11 cellular contexts compared by ENCODE assay signal in the genomic region with DNA sequence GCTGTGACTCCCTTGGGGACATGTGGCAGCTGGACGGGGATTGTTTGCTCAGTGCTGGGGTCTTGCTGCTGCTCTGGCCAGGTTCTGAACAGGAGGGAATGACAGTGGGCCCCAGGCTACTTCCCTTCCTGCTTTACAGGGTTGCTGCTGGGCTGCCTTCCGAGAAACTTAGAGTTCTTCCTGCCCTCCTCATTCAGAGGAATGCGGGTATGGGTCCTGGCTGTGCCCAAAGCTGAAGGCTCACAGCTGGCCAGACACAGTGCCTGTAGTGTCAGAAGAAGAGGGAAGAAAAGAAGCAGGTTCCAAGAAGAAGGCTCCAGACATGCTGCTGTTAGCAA.
DNase-seq lines count a peak whose midpoint lies in the region; ATAC-seq and TF ChIP-seq lines count a peak whose summit lies in the region.
"Had no signal": no experiment of that assay in that cellular context is flagged by ENCODE, and none has a peak within 500 bp of the region (broad histone marks: within the 10 kb centered on the region; RNA-seq: fewer than 3 reads in every experiment).

No MANE protein-coding gene starts in this region.

- H3K27ac ChIP-seq in stomach smooth muscle (ENCODE audit: low read length) = peak overlapping the region; percentile 86

- no peaks in the 10 kb centered on the region for H3K27me3 Mint-ChIP-seq in chondrocyte (ENCODE audit: low read depth)
- H3K27me3 Mint-ChIP-seq: activated naive CD4-positive, alpha-beta T cell treated with anti-CD3 and anti-CD28 coated beads, Interleukin-2, amount 10 ng/mL, durations not matched to agents 7 days and 5 days had no signal

- ATAC-seq in HG03442 (IDR thresholded peaks at IDR 0.05; ENCODE audit: unreplicated experiment) = no peak
- ATAC-seq in GM18498 (IDR thresholded peaks at IDR 0.05; ENCODE audit: unreplicated experiment) = no peak
- ATAC-seq: WTC11 had no signal

- H3K36me3 ChIP-seq in stomach smooth muscle (ENCODE audit: control insufficient read depth in 2 of 2, insufficient read depth in 2 of 2, low read length in 2 of 2) = peaks cover 4 to 5% of the 10 kb centered on the region in 2 donors

- H3K4me1 ChIP-seq in stomach smooth muscle (ENCODE audit: control insufficient read depth, insufficient read depth, low read length) = peaks cover 31% of the 10 kb centered on the region

- peaks cover 68% of the 10 kb centered on the region for H3K4me1 Mint-ChIP-seq in chondrocyte (ENCODE audit: low read depth)
- H3K4me1 Mint-ChIP-seq: activated naive CD4-positive, alpha-beta T cell treated with anti-CD3 and anti-CD28 coated beads, Interleukin-2, amount 10 ng/mL, durations not matched to agents 7 days and 5 days had no signal

- DNase-seq in HT1080 (ENCODE audit: low read depth) (peak; percentile 79), chondrocyte (ENCODE audit: low spot score) (no peak), kidney tubule cell (ENCODE audit: low spot score) (peak; percentile 68), KG1 (lab: John Stamatoyannopoulos, UW) (no peak)
- no peak for DNase-seq in activated CD4-positive, CD25-positive, alpha-beta regulatory T cell treated with anti-CD3 and anti-CD28 coated beads, Interleukin-2, amount 50 U/mL, for 72 hours
- DNase-seq: activated naive CD4-positive, alpha-beta T cell treated with anti-CD3 and anti-CD28 coated beads, Interleukin-2, amount 10 ng/mL, durations not matched to agents 7 days and 5 days; nucleus accumbens had no signal

- peaks cover 3% of the 10 kb centered on the region for H3K36me3 Mint-ChIP-seq in chondrocyte (ENCODE audit: low read depth)
- H3K36me3 Mint-ChIP-seq: activated naive CD4-positive, alpha-beta T cell treated with anti-CD3 and anti-CD28 coated beads, Interleukin-2, amount 10 ng/mL, durations not matched to agents 7 days and 5 days; WTC11 had no signal

- peak overlapping the region; percentile 49 to 60 for H3K9ac ChIP-seq in stomach smooth muscle (ENCODE audit: low read length in 2 of 2)

- no peak for TF ChIP-seq CTCF in chondrocyte (IDR thresholded peaks at IDR 0.05)

- H3K9me3 Mint-ChIP-seq in chondrocyte (ENCODE audit: low read depth) = no peaks in the 10 kb centered on the region
- H3K9me3 Mint-ChIP-seq: activated naive CD4-positive, alpha-beta T cell treated with anti-CD3 and anti-CD28 coated beads, Interleukin-2, amount 10 ng/mL, durations not matched to agents 7 days and 5 days; WTC11 had no signal

- H3K9me3 ChIP-seq in stomach smooth muscle (ENCODE audit: control insufficient read depth in 2 of 2, low read length in 2 of 2) = no peaks in the 10 kb centered on the region

- peak overlapping the region in 1 of 2 donors; percentile 40 for H3K4me3 ChIP-seq in stomach smooth muscle (ENCODE audit: low read length in 2 of 2)

- H3K4me3 Mint-ChIP-seq in chondrocyte (ENCODE audit: unreplicated experiment) = peak overlapping the region; percentile 24
- H3K4me3 Mint-ChIP-seq: activated naive CD4-positive, alpha-beta T cell treated with anti-CD3 and anti-CD28 coated beads, Interleukin-2, amount 10 ng/mL, durations not matched to agents 7 days and 5 days; WTC11 had no signal

- H3K27me3 ChIP-seq in stomach smooth muscle (ENCODE audit: control insufficient read depth in 1 of 2, insufficient read depth in 2 of 2, low read length in 2 of 2) = no peaks in the 10 kb centered on the region

- peak overlapping the region; percentile 95 for H3K27ac Mint-ChIP-seq in chondrocyte (ENCODE audit: unreplicated experiment)
- H3K27ac Mint-ChIP-seq: activated naive CD4-positive, alpha-beta T cell treated with anti-CD3 and anti-CD28 coated beads, Interleukin-2, amount 10 ng/mL, durations not matched to agents 7 days and 5 days; WTC11 had no signal

Comparison
In these comparisons a context has a peak if more than half of its experiments do, and no peak if none do; other contexts are left out.
1. DNase-seq: peak in HT1080 (single experiment) and kidney tubule cell (single experiment); none in chondrocyte (single experiment), activated CD4-positive, CD25-positive, alpha-beta regulatory T cell treated with anti-CD3 and anti-CD28 coated beads, Interleukin-2, amount 50 U/mL, for 72 hours (single experiment) and KG1 (single experiment).